Comparison of ENCODE assay signal across 8 cellular contexts in genomic region chr19:39409207-39409885, GRCh38.
DNase-seq lines count a peak whose midpoint lies in the region; ATAC-seq and TF ChIP-seq lines count a peak whose summit lies in the region.

No MANE protein-coding gene starts in this region.

- TF ChIP-seq CTCF in HL-60 (IDR thresholded peaks at IDR 0.05; ENCODE audit: insufficient read depth, low read length) = no peak
- TF ChIP-seq CTCF in fibroblast of mammary gland (conservative IDR thresholded peaks at IDR 0.05; ENCODE audit: control insufficient read depth, insufficient read depth, low read depth, low read length) = no peak
- TF ChIP-seq CTCF in nephron progenitor cell (IDR thresholded peaks at IDR 0.05) = no peak

- peaks cover 59% of the 10 kb centered on the region for H3K4me1 Mint-ChIP-seq in nephron progenitor cell

- H3K27me3 Mint-ChIP-seq in nephron progenitor cell (ENCODE audit: low read depth, poor library complexity) = peaks cover 11% of the 10 kb centered on the region

- H3K4me3 Mint-ChIP-seq in nephron progenitor cell = peak overlapping the region; percentile 98

- peak in 12 of 14 donors; percentile 45 to 90 (median 76) for DNase-seq in C1 segment of cervical spinal cord (lab: John Stamatoyannopoulos, UW)
- peak; percentile 68 to 87 for DNase-seq in HL-60 (ENCODE audit: low read depth in 1 of 2, low spot score in 1 of 2)
- DNase-seq in OCI-M1 (lab: John Stamatoyannopoulos, UW) = peak; percentile 76
- peak; percentile 72 for DNase-seq in activated effector memory CD4-positive, alpha-beta T cell treated with Interleukin-2 at 50 U/mL for 16 hours
- peak; percentile 73 for DNase-seq in fibroblast of mammary gland (ENCODE audit: low read depth)
- peak; percentile 66 for DNase-seq in nephron progenitor cell
- DNase-seq in stromal cell of bone marrow (ENCODE audit: low read depth) = peak; percentile 62

- peaks cover 14% of the 10 kb centered on the region for H3K27me3 ChIP-seq in HL-60 (ENCODE audit: insufficient read depth, poor library complexity, severe bottlenecking)

- H3K9me3 Mint-ChIP-seq in nephron progenitor cell = no peaks in the 10 kb centered on the region

- no peak overlapping the region for H3K27ac Mint-ChIP-seq in nephron progenitor cell

- H3K27ac ChIP-seq in HL-60 (replicated peaks) = peak overlapping the region; percentile 95

- peak overlapping the region; percentile 91 for H3K4me3 ChIP-seq in HL-60 (replicated peaks; ENCODE audit: insufficient read depth, low read length)
- H3K4me3 ChIP-seq in fibroblast of mammary gland (ENCODE audit: control insufficient read depth, low read depth, low read length) = peak overlapping the region; percentile 97

- ATAC-seq in HG03432 (IDR thresholded peaks at IDR 0.05; ENCODE audit: unreplicated experiment) = no peak

- H3K36me3 Mint-ChIP-seq in nephron progenitor cell (ENCODE audit: low read depth) = peaks cover 2% of the 10 kb centered on the region
